In the genomic region with DNA sequence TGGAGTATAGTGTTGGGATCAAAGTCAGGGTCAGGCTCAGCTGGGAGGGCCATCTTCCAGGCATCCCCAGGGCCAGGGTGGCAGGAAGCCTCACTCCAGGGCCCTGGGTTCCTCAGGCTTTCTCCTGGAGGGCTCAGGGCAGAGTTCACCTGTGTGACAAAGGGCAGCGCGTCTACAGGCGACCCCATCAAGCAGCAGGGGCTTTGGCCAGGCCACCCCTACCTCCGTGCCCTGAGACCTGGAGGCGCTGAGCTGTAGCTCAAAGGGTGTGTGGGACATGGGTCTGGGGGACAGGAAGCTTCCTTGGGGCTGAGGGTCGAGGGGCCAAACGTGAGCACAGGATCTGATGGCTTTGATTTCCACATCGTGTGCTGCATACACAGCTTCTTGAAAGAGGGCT, we compare ENCODE assay signal across 1 cellular context.
TF ChIP-seq lines count a peak whose summit lies in the region.

No MANE protein-coding gene starts in this region.

TF ChIP-seq in IMR-90, 13 proteins besides CTCF, POLR2A, EP300 and RAD21:
- TF ChIP-seq CHD1 (IDR thresholded peaks at IDR 0.05; ENCODE audit: low read depth, low read length) (no peak), CEBPB (IDR thresholded peaks at IDR 0.05; ENCODE audit: low read depth, low read length) (no peak), SMC3 (IDR thresholded peaks at IDR 0.05; ENCODE audit: low read depth, low read length) (no peak), MXI1 (IDR thresholded peaks at IDR 0.05; ENCODE audit: borderline replicate concordance, low read depth, low read length) (no peak), RCOR1 (IDR thresholded peaks at IDR 0.05; ENCODE audit: insufficient replicate concordance, low read length) (no peak), BHLHE40 (IDR thresholded peaks at IDR 0.05; ENCODE audit: low read depth, low read length) (no peak), MAZ (IDR thresholded peaks at IDR 0.05; ENCODE audit: borderline replicate concordance, low read depth, low read length) (no peak), FOS (IDR thresholded peaks at IDR 0.05; ENCODE audit: low read depth, low read length) (no peak), MAFK (IDR thresholded peaks at IDR 0.05; ENCODE audit: low read depth, low read length) (no peak), NFE2L2 (IDR thresholded peaks at IDR 0.05; ENCODE audit: low read depth, low read length) (no peak), RFX5 (IDR thresholded peaks at IDR 0.05; ENCODE audit: low read depth, low read length) (no peak)
- TF ChIP-seq, protein P1, sequence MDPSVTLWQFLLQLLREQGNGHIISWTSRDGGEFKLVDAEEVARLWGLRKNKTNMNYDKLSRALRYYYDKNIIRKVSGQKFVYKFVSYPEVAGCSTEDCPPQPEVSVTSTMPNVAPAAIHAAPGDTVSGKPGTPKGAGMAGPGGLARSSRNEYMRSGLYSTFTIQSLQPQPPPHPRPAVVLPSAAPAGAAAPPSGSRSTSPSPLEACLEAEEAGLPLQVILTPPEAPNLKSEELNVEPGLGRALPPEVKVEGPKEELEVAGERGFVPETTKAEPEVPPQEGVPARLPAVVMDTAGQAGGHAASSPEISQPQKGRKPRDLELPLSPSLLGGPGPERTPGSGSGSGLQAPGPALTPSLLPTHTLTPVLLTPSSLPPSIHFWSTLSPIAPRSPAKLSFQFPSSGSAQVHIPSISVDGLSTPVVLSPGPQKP (IDR thresholded peaks at IDR 0.05; ENCODE audit: borderline replicate concordance, low read depth, low read length): no peak
- TF ChIP-seq, protein P2, sequence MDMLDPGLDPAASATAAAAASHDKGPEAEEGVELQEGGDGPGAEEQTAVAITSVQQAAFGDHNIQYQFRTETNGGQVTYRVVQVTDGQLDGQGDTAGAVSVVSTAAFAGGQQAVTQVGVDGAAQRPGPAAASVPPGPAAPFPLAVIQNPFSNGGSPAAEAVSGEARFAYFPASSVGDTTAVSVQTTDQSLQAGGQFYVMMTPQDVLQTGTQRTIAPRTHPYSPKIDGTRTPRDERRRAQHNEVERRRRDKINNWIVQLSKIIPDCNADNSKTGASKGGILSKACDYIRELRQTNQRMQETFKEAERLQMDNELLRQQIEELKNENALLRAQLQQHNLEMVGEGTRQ (IDR thresholded peaks at IDR 0.05; ENCODE audit: low read depth, low read length): no peak
